ENCODE assay signal across 21 cellular contexts in the genomic region with DNA sequence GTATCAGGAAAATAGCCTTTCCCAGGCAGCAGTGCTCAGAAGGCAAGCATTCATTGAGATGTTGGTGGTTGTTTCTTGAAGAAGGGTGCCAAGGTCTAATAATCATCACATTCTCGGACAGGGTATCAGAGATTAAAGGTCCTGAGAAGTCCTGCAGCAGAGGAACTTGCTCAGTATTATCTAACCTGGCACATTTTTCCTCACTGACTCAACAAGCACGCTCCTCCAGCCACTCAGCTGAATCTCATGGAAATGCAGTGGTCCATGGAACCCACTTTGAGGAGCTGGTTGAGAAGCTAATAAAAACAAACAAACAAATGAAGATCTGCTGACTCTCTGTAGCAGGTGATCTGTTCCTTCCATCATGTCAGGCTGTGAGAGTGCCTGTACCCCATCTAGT.
"Had no signal": no experiment of that assay in that cellular context is flagged by ENCODE, and none has a peak within 500 bp of the region (broad histone marks: within the 10 kb centered on the region; RNA-seq: fewer than 3 reads in every experiment).

No MANE protein-coding gene starts in this region.

- H3K36me3 ChIP-seq: heart right ventricle, left ventricle myocardium inferior, sigmoid colon, stomach, tibial artery, vagina had no signal

- H3K36me3 Mint-ChIP-seq: activated CD8-positive, alpha-beta memory T cell treated with anti-CD3 and anti-CD28 coated beads, Interleukin-2, amount 10 ng/mL, durations not matched to agents 7 days and 5 days had no signal

- H3K4me1 ChIP-seq: heart right ventricle, left ventricle myocardium inferior, sigmoid colon, tibial artery, vagina had no signal

- H3K4me1 Mint-ChIP-seq: activated CD8-positive, alpha-beta memory T cell treated with anti-CD3 and anti-CD28 coated beads, Interleukin-2, amount 10 ng/mL, durations not matched to agents 7 days and 5 days; memory B cell had no signal

- H3K9me3 Mint-ChIP-seq: activated T-cell treated with anti-CD3 and anti-CD28 coated beads, Interleukin-2, amount 50 U/mL, for 24 hours; memory B cell had no signal

- H3K27me3 ChIP-seq: heart right ventricle, sigmoid colon, stomach, tibial artery, vagina had no signal

- H3K27ac Mint-ChIP-seq: activated CD8-positive, alpha-beta memory T cell treated with anti-CD3 and anti-CD28 coated beads, Interleukin-2, amount 10 ng/mL, durations not matched to agents 7 days and 5 days; activated naive CD8-positive, alpha-beta T cell; activated T-cell treated with anti-CD3 and anti-CD28 coated beads, Interleukin-2, amount 50 U/mL, for 24 hours; memory B cell had no signal

- H3K27ac ChIP-seq: heart right ventricle, left ventricle myocardium inferior, sigmoid colon, stomach, tibial artery, vagina had no signal

- H3K9me3 ChIP-seq: heart right ventricle, left ventricle myocardium inferior, sigmoid colon, stomach, tibial artery, vagina had no signal

- FAIRE-seq: colon, frontal cortex, islet of Langerhans had no signal

- H3K4me3 Mint-ChIP-seq: activated CD8-positive, alpha-beta memory T cell treated with anti-CD3 and anti-CD28 coated beads, Interleukin-2, amount 10 ng/mL, durations not matched to agents 7 days and 5 days; activated naive CD8-positive, alpha-beta T cell; activated T-cell treated with anti-CD3 and anti-CD28 coated beads, Interleukin-2, amount 50 U/mL, for 24 hours; memory B cell had no signal

- ATAC-seq: activated CD4-positive, CD25-positive, alpha-beta regulatory T cell treated with anti-CD3 and anti-CD28 coated beads, Interleukin-2, amount 50 U/mL, for 24 hours; activated CD8-positive, alpha-beta memory T cell treated with anti-CD3 and anti-CD28 coated beads, Interleukin-2, amount 10 ng/mL, durations not matched to agents 7 days and 5 days; heart right ventricle had no signal

- DNase-seq: activated CD4-positive, alpha-beta T cell treated with anti-CD3 and anti-CD28 coated beads, Interleukin-2, amount 50 U/mL, for 48 hours; activated CD8-positive, alpha-beta memory T cell treated with anti-CD3 and anti-CD28 coated beads, Interleukin-2, amount 10 ng/mL, durations not matched to agents 7 days and 5 days; activated effector memory CD4-positive, alpha-beta T cell treated with Interleukin-2 at 50 U/mL for 16 hours; activated T-cell treated with anti-CD3 and anti-CD28 coated beads, Interleukin-2, amount 50 U/mL, for 24 hours; anterior cingulate cortex; heart right ventricle; left ventricle myocardium inferior; sigmoid colon; stimulated activated CD4-positive, alpha-beta T cell treated with anti-CD3 and anti-CD28 coated beads, Interleukin-12 subunit alpha, Interleukin-12 subunit beta, amount 100 ng/mL, for 4 hours; stimulated activated CD4-positive, alpha-beta T cell treated with anti-CD3 and anti-CD28 coated beads, Interleukin-2, amount 100 ng/mL, for 48 hours; stimulated activated CD8-positive, alpha-beta memory T cell treated with anti-CD3 and anti-CD28 coated beads, Interleukin-4, amount 100 ng/mL, for 48 hours; stomach; T-helper 2 cell; tibial artery had no signal

- H3K4me3 ChIP-seq: heart right ventricle, left ventricle myocardium inferior, sigmoid colon, stomach, tibial artery, vagina had no signal

- H3K27me3 Mint-ChIP-seq: activated CD8-positive, alpha-beta memory T cell treated with anti-CD3 and anti-CD28 coated beads, Interleukin-2, amount 10 ng/mL, durations not matched to agents 7 days and 5 days; activated naive CD8-positive, alpha-beta T cell; activated T-cell treated with anti-CD3 and anti-CD28 coated beads, Interleukin-2, amount 50 U/mL, for 24 hours; memory B cell had no signal
